17 cellular contexts compared by ENCODE assay signal in the genomic region with DNA sequence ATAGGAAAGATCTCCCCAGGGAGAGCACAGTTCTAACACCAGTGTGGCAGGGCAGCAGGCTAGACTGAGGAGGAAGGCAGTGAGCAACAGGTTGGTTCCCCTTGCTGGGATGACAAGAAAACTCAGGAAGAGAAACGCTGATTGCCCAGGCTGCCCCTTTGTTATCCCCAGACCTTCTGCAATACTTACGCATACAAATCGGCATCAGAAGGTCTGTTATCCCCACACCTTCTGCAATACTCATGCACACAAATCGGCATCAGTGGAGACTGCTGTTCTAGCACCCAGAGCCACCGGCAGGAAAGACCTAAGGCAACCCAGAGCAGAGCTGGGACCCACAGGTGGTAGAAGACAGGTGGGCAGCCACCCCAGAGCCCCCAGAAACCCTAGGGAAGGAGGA.
"Had no signal": no experiment of that assay in that cellular context is flagged by ENCODE, and none has a peak within 500 bp of the region (broad histone marks: within the 10 kb centered on the region; RNA-seq: fewer than 3 reads in every experiment).

No MANE protein-coding gene starts in this region.

- H3K4me3 ChIP-seq: hepatocyte, psoas muscle, right lobe of liver, tibial artery, upper lobe of right lung had no signal

- H2AFZ ChIP-seq: hepatocyte, parathyroid adenoma had no signal

- H3K27ac ChIP-seq: hepatocyte, parathyroid adenoma, psoas muscle, right lobe of liver, tibial artery, upper lobe of right lung had no signal

- ATAC-seq: left colon; psoas muscle; stimulated activated effector memory CD8-positive, alpha-beta T cell treated with anti-CD3 and anti-CD28 coated beads, Interleukin-12 subunit alpha, Interleukin-12 subunit beta, amount 100 ng/mL, for 72 hours; stimulated activated naive CD8-positive, alpha-beta T cell treated with anti-CD3 and anti-CD28 coated beads, Interleukin-15, Interleukin-2, amounts not matched to agents 100 U/mL and 50 U/mL, for 24 hours; upper lobe of right lung had no signal

- H3K4me2 ChIP-seq: hepatocyte had no signal

- DNase-seq: erythroblast; foreskin melanocyte; left colon; mesendoderm; naive B cell; occipital lobe; psoas muscle; retina; right lobe of liver; stimulated activated CD4-positive, alpha-beta T cell treated with anti-CD3 and anti-CD28 coated beads, Interleukin-4, amount 100 ng/mL, for 1 hour; stimulated activated CD8-positive, alpha-beta memory T cell treated with anti-CD3 and anti-CD28 coated beads, Interleukin-4, amount 100 ng/mL, for 48 hours; stimulated activated naive CD8-positive, alpha-beta T cell treated with anti-CD3 and anti-CD28 coated beads, Interleukin-15, Interleukin-2, amounts not matched to agents 100 U/mL and 50 U/mL, for 24 hours; tibial artery; upper lobe of right lung had no signal

- H3K27me3 ChIP-seq: right lobe of liver, tibial artery, upper lobe of right lung had no signal

- H3K36me3 ChIP-seq: right lobe of liver, upper lobe of right lung had no signal

- H3K9ac ChIP-seq: parathyroid adenoma had no signal

- H3K9me3 ChIP-seq: psoas muscle, right lobe of liver, tibial artery, upper lobe of right lung had no signal

- H3K4me1 ChIP-seq: parathyroid adenoma, psoas muscle, right lobe of liver, tibial artery, upper lobe of right lung had no signal

- H3K79me2 ChIP-seq: hepatocyte, parathyroid adenoma had no signal
